13 cellular contexts compared by ENCODE assay signal in genomic region chr17:74520790-74521480, GRCh38. TPM values are rescaled to one million over a fixed set of nuclear protein-coding genes. Genes with fewer than 3 reads are reported as not detected.
DNase-seq lines count a peak whose midpoint lies in the region; ATAC-seq and TF ChIP-seq lines count a peak whose summit lies in the region.
"Had no signal": no experiment of that assay in that cellular context is flagged by ENCODE, and none has a peak within 500 bp of the region (broad histone marks: within the 10 kb centered on the region; RNA-seq: fewer than 3 reads in every experiment).

No MANE protein-coding gene starts in this region.

- DNase-seq in D341Med (ENCODE audit: low spot score) (peak; percentile 35), RPMI7951 (ENCODE audit: low read depth) (peak; percentile 65), left ventricle myocardium inferior (no peak)
- DNase-seq: Calu3, NCI-H2171 treated with DMSO at 0.1 percent for 48 hours had no signal

- H3K9me3 ChIP-seq in left ventricle myocardium inferior (replicated peaks), result peaks cover 13% of the 10 kb centered on the region
- H3K9me3 ChIP-seq in skeletal muscle tissue (ENCODE audit: control insufficient read depth in 3 of 3, low read length in 3 of 3), result peaks cover 0 to 5% (median 0%) of the 10 kb centered on the region in 3 donors

- no peak overlapping the region for H3K4me3 ChIP-seq in left ventricle myocardium inferior
- no peak overlapping the region for H3K4me3 ChIP-seq in skeletal muscle tissue (ENCODE audit: low read length in 3 of 3)
- H3K4me3 ChIP-seq: SK-N-MC had no signal

- no peak for TF ChIP-seq CTCF in left ventricle myocardium inferior (IDR thresholded peaks at IDR 0.05; ENCODE audit: borderline replicate concordance)

- H3K27me3 ChIP-seq in left ventricle myocardium inferior (ENCODE audit: low read depth) (peaks cover 42% of the 10 kb centered on the region), skeletal muscle tissue (ENCODE audit: control insufficient read depth in 3 of 3, insufficient read depth in 3 of 3, low read length in 3 of 3) (no peaks in the 10 kb centered on the region)

- peak overlapping the region in 1 of 3 donors; percentile 25 for H3K9ac ChIP-seq in skeletal muscle tissue (ENCODE audit: low read depth in 1 of 3, low read length in 3 of 3)

- H3K36me3 ChIP-seq in left ventricle myocardium inferior, result no peaks in the 10 kb centered on the region
- no peaks in the 10 kb centered on the region for H3K36me3 ChIP-seq in skeletal muscle tissue (ENCODE audit: control insufficient read depth in 3 of 3, insufficient read depth in 3 of 3, low read length in 3 of 3)

- peak overlapping the region; percentile 57 for H3K27ac ChIP-seq in left ventricle myocardium inferior (replicated peaks)
- H3K27ac ChIP-seq in skeletal muscle tissue (ENCODE audit: low read depth, low read length), result peak overlapping the region; percentile 70
- H3K27ac ChIP-seq: SK-N-MC had no signal

- no peaks in the 10 kb centered on the region for H3K4me1 ChIP-seq in left ventricle myocardium inferior
- no peaks in the 10 kb centered on the region for H3K4me1 ChIP-seq in skeletal muscle tissue (ENCODE audit: control insufficient read depth in 3 of 3, insufficient read depth in 3 of 3, low read length in 3 of 3)

- intact Hi-C loops in left ventricle myocardium inferior (cut with micrococcal nuclease), result no loop called here

- no peak for ATAC-seq in SK-N-SH treated with all-trans-retinoic acid at 6 μM for 48 hours
- no peak for ATAC-seq in GM18858 (IDR thresholded peaks at IDR 0.05; ENCODE audit: unreplicated experiment)
- no peak for ATAC-seq in GM18517 (IDR thresholded peaks at IDR 0.05; ENCODE audit: unreplicated experiment)
- no peak for ATAC-seq in GM18519 (IDR thresholded peaks at IDR 0.05; ENCODE audit: low FRiP score, unreplicated experiment)
- ATAC-seq: HCT116 had no signal

TF ChIP-seq in SK-N-SH treated with all-trans-retinoic acid at 6 μM for 48 hours, 23 proteins besides CTCF, POLR2A, EP300 and RAD21:
- no peak for TF ChIP-seq ZNF70 (CRISPR knock-in tag; IDR thresholded peaks at IDR 0.05)
- no peak for TF ChIP-seq CREB5 (CRISPR knock-in tag; IDR thresholded peaks at IDR 0.05; ENCODE audit: low read depth)
- no peak for TF ChIP-seq TSHZ2 (CRISPR knock-in tag; IDR thresholded peaks at IDR 0.05)
- no peak for TF ChIP-seq TCF4 (CRISPR knock-in tag; IDR thresholded peaks at IDR 0.05; ENCODE audit: borderline replicate concordance)
- no peak for TF ChIP-seq ISL1 (CRISPR knock-in tag; IDR thresholded peaks at IDR 0.05)
- no peak for TF ChIP-seq ARNTL (CRISPR knock-in tag; IDR thresholded peaks at IDR 0.05; ENCODE audit: borderline replicate concordance, low read depth)
- TF ChIP-seq ZFP30 (CRISPR knock-in tag; IDR thresholded peaks at IDR 0.05), result no peak
- no peak for TF ChIP-seq ZFP3 (CRISPR knock-in tag; IDR thresholded peaks at IDR 0.05)
- TF ChIP-seq BACH2 (CRISPR knock-in tag; IDR thresholded peaks at IDR 0.05; ENCODE audit: borderline replicate concordance), result no peak
- no peak for TF ChIP-seq CSDC2 (CRISPR knock-in tag; IDR thresholded peaks at IDR 0.05)

RNA-seq across cellular contexts. Expression of gene CD300LB, which starts 10.3 kb away (rescaled TPM):
- total RNA-seq in RPMI7951 (2014; rRNA removed; shearing (Covaris generic)), result not detected in 2 replicates
- not detected for total RNA-seq in left ventricle myocardium inferior
- total RNA-seq in skeletal muscle tissue, result not detected
- total RNA-seq: Calu3 had no signal

RNA-seq across cellular contexts. Expression of gene CD300C, which starts 25.0 kb away (rescaled TPM):
- total RNA-seq in RPMI7951 (2014; rRNA removed; shearing (Covaris generic)), result not detected in 2 replicates
- 0.71 TPM for total RNA-seq in left ventricle myocardium inferior
- under 0.01 TPM for total RNA-seq in skeletal muscle tissue
- total RNA-seq: Calu3 had no signal

RNA-seq across cellular contexts. Expression of gene CD300H, which starts 46.4 kb away (rescaled TPM):
- not detected in 2 replicates for total RNA-seq in RPMI7951 (2014; rRNA removed; shearing (Covaris generic))
- not detected for total RNA-seq in left ventricle myocardium inferior
- not detected for total RNA-seq in skeletal muscle tissue
- total RNA-seq: Calu3, omental fat pad had no signal

RNA-seq across cellular contexts. Expression of gene CD300A, which starts 54.5 kb away (rescaled TPM):
- total RNA-seq in RPMI7951 (2014; rRNA removed; shearing (Covaris generic)), result not detected in 2 replicates
- total RNA-seq in left ventricle myocardium inferior (1.2 TPM), skeletal muscle tissue (1.0 TPM)
